8 cellular contexts compared by ENCODE assay signal in the genomic region with DNA sequence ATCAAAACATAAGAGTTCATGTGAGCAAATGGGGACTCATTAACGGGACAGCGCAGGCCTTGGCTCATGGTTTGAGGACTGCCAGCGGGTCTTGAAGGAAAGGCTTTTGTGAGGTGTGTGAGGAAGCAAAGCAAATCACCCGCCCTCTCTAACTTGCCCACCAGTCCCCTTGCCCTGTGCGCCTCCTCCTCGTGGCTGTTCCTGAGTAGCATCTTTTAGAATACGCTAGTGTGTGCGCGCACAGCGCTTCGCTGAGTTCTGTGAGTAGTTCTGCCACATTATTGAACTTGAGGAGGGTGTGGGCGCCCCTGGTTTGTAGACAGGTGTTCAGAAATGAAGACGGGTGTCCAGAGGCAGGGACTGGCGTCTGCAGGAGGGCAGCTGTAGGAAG.
DNase-seq lines count a peak whose midpoint lies in the region; ATAC-seq and TF ChIP-seq lines count a peak whose summit lies in the region.
"Not testable (repeated sequence)": the region's sequence is repeated elsewhere in the genome, so short reads cannot be mapped to it uniquely, and the experiment has no call there.

No MANE protein-coding gene starts in this region.

- peak overlapping the region; percentile 62 for H3K4me3 ChIP-seq in AG09309 (ENCODE audit: control insufficient read depth, low read depth, low read length)
- peak overlapping the region; percentile 56 for H3K4me3 ChIP-seq in astrocyte of the cerebellum (ENCODE audit: low read depth, low read length)
- peak overlapping the region; percentile 67 for H3K4me3 ChIP-seq in epithelial cell of esophagus (ENCODE audit: low read length)
- peak overlapping the region; percentile 60 for H3K4me3 ChIP-seq in lower lobe of right lung
- H3K4me3 ChIP-seq in ovary: peak overlapping the region; percentile 73
- H3K4me3 ChIP-seq in suprapubic skin: peak overlapping the region; percentile 50

- H3K4me1 ChIP-seq in lower lobe of right lung; ovary (ENCODE audit: insufficient read depth); suprapubic skin: not testable (repeated sequence)

- not testable (repeated sequence) for H3K9me3 ChIP-seq in lower lobe of right lung, ovary, suprapubic skin

- peak; percentile 10 for ATAC-seq in left ventricle myocardium superior
- not testable (repeated sequence) for ATAC-seq in lower lobe of right lung

- 3 to 15% (median 5%) methylated on average over 14 of the region's 14 CpGs for WGBS in ovary, 3 donors
- 14% methylated on average over 11 of the region's 14 CpGs for WGBS in suprapubic skin

- not testable (repeated sequence) for TF ChIP-seq EP300 in ovary (IDR thresholded peaks at IDR 0.05); suprapubic skin (IDR thresholded peaks at IDR 0.05)

- TF ChIP-seq POLR2A in ovary (IDR thresholded peaks at IDR 0.05); suprapubic skin (IDR thresholded peaks at IDR 0.05): not testable (repeated sequence)

- not testable (repeated sequence) for H3K27ac ChIP-seq in lower lobe of right lung, ovary, suprapubic skin

- not testable (repeated sequence) for DNase-seq in AG09309 (ENCODE audit: low read depth); astrocyte of the cerebellum (ENCODE audit: low read depth); left ventricle myocardium superior; lower lobe of right lung; suprapubic skin (ENCODE audit: low spot score in 2 of 2)
- DNase-seq in OCI-M1 (lab: John Stamatoyannopoulos, UW) (peak; percentile 31), epithelial cell of esophagus (ENCODE audit: low read depth) (peak; percentile 21), ovary (peak in 1 of 5 donors; percentile 30)

- not testable (repeated sequence) for TF ChIP-seq CTCF in AG09309 (IDR thresholded peaks at IDR 0.05; ENCODE audit: control insufficient read depth, insufficient read depth, low read depth, low read length, missing control alignments); astrocyte of the cerebellum (IDR thresholded peaks at IDR 0.05; ENCODE audit: low read depth, low read length, missing control alignments); epithelial cell of esophagus (IDR thresholded peaks at IDR 0.05; ENCODE audit: insufficient read depth, low read depth, low read length, missing control alignments); lower lobe of right lung (IDR thresholded peaks at IDR 0.05); ovary (IDR thresholded peaks at IDR 0.05); suprapubic skin (IDR thresholded peaks at IDR 0.05)

- intact Hi-C loops in left ventricle myocardium superior (cut with micrococcal nuclease); lower lobe of right lung (cut with DNase I); ovary (cut with DNase I): not testable (repeated sequence)

- in situ Hi-C loops in astrocyte of the cerebellum (cut with HindIII; ENCODE audit: low sequenced_read_pairs): not testable (repeated sequence)

- H3K27me3 ChIP-seq in lower lobe of right lung (ENCODE audit: low read depth); ovary; suprapubic skin: not testable (repeated sequence)

- not testable (repeated sequence) for H3K36me3 ChIP-seq in lower lobe of right lung, ovary, suprapubic skin
